In the genomic region with DNA sequence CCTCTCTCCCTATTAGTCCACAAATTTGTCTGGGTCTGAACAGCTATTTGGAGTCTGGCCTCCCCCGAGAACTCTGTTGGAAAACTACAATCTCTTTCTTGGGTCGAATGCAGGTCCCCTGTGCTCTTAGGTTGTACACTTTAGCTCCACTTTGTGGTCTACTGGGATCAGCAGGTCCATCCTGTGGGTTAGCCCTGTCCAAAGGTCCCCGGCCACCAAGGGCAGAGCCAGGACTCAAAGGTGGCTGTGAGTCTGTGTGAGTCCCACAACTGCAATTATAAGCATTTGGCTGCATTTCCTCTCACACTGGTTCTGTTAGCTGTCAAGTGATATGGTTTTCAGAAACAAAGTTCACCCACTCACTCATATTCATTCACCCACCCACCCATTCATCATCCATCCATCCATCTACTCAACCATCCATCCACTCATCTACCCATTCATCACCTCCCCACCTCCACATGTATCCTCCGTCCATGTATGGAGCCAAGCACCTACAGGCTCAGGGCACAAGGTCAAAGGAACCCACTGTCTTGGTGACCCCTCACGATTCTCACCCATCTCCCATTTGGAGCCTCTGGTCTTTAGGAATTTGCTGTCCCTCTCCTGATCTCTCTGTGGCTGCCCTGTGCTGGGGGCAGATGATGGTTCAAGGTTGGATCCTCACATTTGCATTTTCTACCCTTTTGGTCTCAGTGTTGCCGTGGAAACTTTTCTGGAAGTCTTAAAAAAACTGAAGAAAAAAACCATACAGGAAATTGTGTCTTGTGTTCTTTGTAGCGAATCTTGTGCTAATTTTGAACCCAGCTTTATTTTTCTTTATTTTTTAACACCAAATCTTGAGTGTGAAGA, we compare ENCODE assay signal across 18 cellular contexts. TPM values are rescaled to one million over a fixed set of nuclear protein-coding genes. Genes with fewer than 3 reads are reported as not detected.
DNase-seq lines count a peak whose midpoint lies in the region; ATAC-seq and TF ChIP-seq lines count a peak whose summit lies in the region.
"Had no signal": no experiment of that assay in that cellular context is flagged by ENCODE, and none has a peak within 500 bp of the region (broad histone marks: within the 10 kb centered on the region; RNA-seq: fewer than 3 reads in every experiment).

No MANE protein-coding gene starts in this region.

- H3K4me3 Mint-ChIP-seq in activated CD4-positive, alpha-beta T cell treated with anti-CD3 and anti-CD28 coated beads for 36 hours: peak overlapping the region; percentile 38
- peak overlapping the region; percentile 81 for H3K4me3 Mint-ChIP-seq in activated naive CD8-positive, alpha-beta T cell
- H3K4me3 Mint-ChIP-seq in mesothelial cell of epicardium: no peak overlapping the region

- intact Hi-C loops in activated CD4-positive, alpha-beta T cell treated with anti-CD3 and anti-CD28 coated beads for 36 hours (cut with DNase I, micrococcal nuclease): loop anchor here in 1 of 2 experiments (5.0 kb wide), 1 partner anchor 718 kb away; no protein-coding TSS in a partner anchor

- no peak overlapping the region for H2AFZ ChIP-seq in osteoblast (ENCODE audit: low read length)

- no peak for DNase-seq in activated CD4-positive, alpha-beta T cell treated with anti-CD3 and anti-CD28 coated beads for 36 hours
- no peak for DNase-seq in activated CD4-positive, alpha-beta T cell treated with anti-CD3 and anti-CD28 coated beads for 48 hours
- DNase-seq in osteoblast (ENCODE audit: insufficient read length, low spot score, missing footprints) (peak; percentile 87), occipital lobe (lab: John Stamatoyannopoulos, UW) (no peak), mesothelial cell of epicardium (ENCODE audit: low spot score in 2 of 2, unreplicated experiment in 2 of 2) (no peak)
- DNase-seq: CD8-positive, alpha-beta memory T cell; foreskin fibroblast; SHP77 treated with DMSO at 0.1 percent for 48 hours; stimulated activated naive CD4-positive, alpha-beta T cell; upper lobe of right lung had no signal

- H3K4me3 ChIP-seq in osteoblast (ENCODE audit: insufficient read depth, low read length): no peak overlapping the region
- H3K4me3 ChIP-seq: coronary artery, HAP-1, smooth muscle cell, upper lobe of right lung had no signal

- no peaks in the 10 kb centered on the region for H3K4me1 ChIP-seq in osteoblast (ENCODE audit: insufficient read depth, low read length)
- H3K4me1 ChIP-seq: HAP-1, upper lobe of right lung had no signal

- no peak overlapping the region for H3K27ac ChIP-seq in osteoblast (ENCODE audit: low read depth, low read length)
- H3K27ac ChIP-seq: coronary artery, upper lobe of right lung had no signal

- H3K9me3 Mint-ChIP-seq in activated CD4-positive, alpha-beta T cell treated with anti-CD3 and anti-CD28 coated beads for 36 hours (ENCODE audit: low read depth): no peaks in the 10 kb centered on the region
- no peaks in the 10 kb centered on the region for H3K9me3 Mint-ChIP-seq in activated naive CD8-positive, alpha-beta T cell (ENCODE audit: low read depth)
- peaks cover 6% of the 10 kb centered on the region for H3K9me3 Mint-ChIP-seq in mesothelial cell of epicardium
- H3K9me3 Mint-ChIP-seq: CD8-positive, alpha-beta memory T cell had no signal

- H3K36me3 ChIP-seq in osteoblast (ENCODE audit: insufficient read depth, low read length): no peaks in the 10 kb centered on the region
- H3K36me3 ChIP-seq: HAP-1, upper lobe of right lung had no signal

- H3K36me3 Mint-ChIP-seq in activated CD4-positive, alpha-beta T cell treated with anti-CD3 and anti-CD28 coated beads for 36 hours (ENCODE audit: low read depth): no peaks in the 10 kb centered on the region
- peaks cover 2% of the 10 kb centered on the region for H3K36me3 Mint-ChIP-seq in activated naive CD8-positive, alpha-beta T cell
- H3K36me3 Mint-ChIP-seq in mesothelial cell of epicardium: no peaks in the 10 kb centered on the region
- H3K36me3 Mint-ChIP-seq: CD8-positive, alpha-beta memory T cell had no signal

- POLR2A ChIA-PET in activated CD4-positive, alpha-beta T cell treated with anti-CD3 and anti-CD28 coated beads for 36 hours (lab: Charles Lee): interaction anchor here (1.0 kb wide), 2 partner anchors 10 to 42 kb away, joined by 3 read pairs; no protein-coding TSS in a partner anchor

- no peak for TF ChIP-seq CTCF in osteoblast (IDR thresholded peaks at IDR 0.05; ENCODE audit: extremely low read depth, low read depth, low read length)
- no peak for TF ChIP-seq CTCF in mesothelial cell of epicardium (IDR thresholded peaks at IDR 0.05; ENCODE audit: unreplicated experiment)

- peak; percentile 38 for ATAC-seq in activated CD4-positive, alpha-beta T cell treated with anti-CD3 and anti-CD28 coated beads for 36 hours
- no peak for ATAC-seq in HG02884 (IDR thresholded peaks at IDR 0.05; ENCODE audit: unreplicated experiment)
- ATAC-seq: upper lobe of right lung had no signal

- peaks cover 3% of the 10 kb centered on the region for H3K27me3 ChIP-seq in osteoblast (ENCODE audit: insufficient read depth, low read length)

- H3K4me1 Mint-ChIP-seq in activated CD4-positive, alpha-beta T cell treated with anti-CD3 and anti-CD28 coated beads for 36 hours: peaks cover 66% of the 10 kb centered on the region
- peaks cover 75% of the 10 kb centered on the region for H3K4me1 Mint-ChIP-seq in activated naive CD8-positive, alpha-beta T cell (ENCODE audit: low read depth)
- no peaks in the 10 kb centered on the region for H3K4me1 Mint-ChIP-seq in mesothelial cell of epicardium

- no peaks in the 10 kb centered on the region for H4K20me1 ChIP-seq in osteoblast (ENCODE audit: insufficient read depth, low read length)

- H3K79me2 ChIP-seq in osteoblast (ENCODE audit: insufficient read depth, low read length): no peaks in the 10 kb centered on the region

- CTCF ChIA-PET in activated CD4-positive, alpha-beta T cell treated with anti-CD3 and anti-CD28 coated beads for 36 hours (lab: Charles Lee): interaction anchor here (0.6 to 3.2 kb wide), 11 partner anchors 17 to 252 kb away, joined by 3 to 14 read pairs (median 3); no protein-coding TSS in a partner anchor

- no peaks in the 10 kb centered on the region for H3K9me3 ChIP-seq in osteoblast (ENCODE audit: low read depth, low read length)
- H3K9me3 ChIP-seq: HAP-1, upper lobe of right lung had no signal

- H3K27ac Mint-ChIP-seq in activated CD4-positive, alpha-beta T cell treated with anti-CD3 and anti-CD28 coated beads for 36 hours: peak overlapping the region; percentile 91
- peak overlapping the region; percentile 96 for H3K27ac Mint-ChIP-seq in activated naive CD8-positive, alpha-beta T cell
- no peak overlapping the region for H3K27ac Mint-ChIP-seq in mesothelial cell of epicardium
- H3K27ac Mint-ChIP-seq: progenitor cell of endocrine pancreas had no signal

- peak; percentile 25 for TF ChIP-seq POLR2A in GM15510 (IDR thresholded peaks at IDR 0.05; ENCODE audit: borderline replicate concordance, extremely low read depth, insufficient read length)

- peaks cover 5% of the 10 kb centered on the region for H3K27me3 Mint-ChIP-seq in activated CD4-positive, alpha-beta T cell treated with anti-CD3 and anti-CD28 coated beads for 36 hours
- H3K27me3 Mint-ChIP-seq in activated naive CD8-positive, alpha-beta T cell: no peaks in the 10 kb centered on the region
- peaks cover 30% of the 10 kb centered on the region for H3K27me3 Mint-ChIP-seq in mesothelial cell of epicardium (ENCODE audit: low read depth)

- no peak overlapping the region for H3K4me2 ChIP-seq in osteoblast (ENCODE audit: insufficient read depth, low read length)
- H3K4me2 ChIP-seq: smooth muscle cell had no signal

RNA-seq across cellular contexts. Expression of gene IRF8, which starts 45.8 kb away (rescaled TPM):
- 100 to 1,000 TPM; 227 to 250 TPM for total RNA-seq in activated CD4-positive, alpha-beta T cell treated with anti-CD3 and anti-CD28 coated beads for 36 hours
- total RNA-seq in osteoblast: under 0.01 and 0.36 TPM in 2 replicates
- 9.8 TPM for total RNA-seq in occipital lobe
- total RNA-seq in mesothelial cell of epicardium: 5.8 to 7.8 TPM (median 5.8 TPM) in 3 replicates
- total RNA-seq: endothelial cell of umbilical vein had no signal

Comparison
In these comparisons a context has a peak if more than half of its experiments do, and no peak if none do; other contexts are left out.
1. RNA of gene IRF8, which starts 45.8 kb away (total RNA-seq): 227 to 250 TPM in activated CD4-positive, alpha-beta T cell treated with anti-CD3 and anti-CD28 coated beads for 36 hours; 9.8 TPM in occipital lobe (single experiment), 5.8 to 7.8 TPM in mesothelial cell of epicardium and under 0.01 to 0.36 TPM in osteoblast; every median in the first group is over 10 times any median in the second.